ENCODE assay signal across 1 cellular context in genomic region chr20:25296094-25297093, GRCh38.
TF ChIP-seq lines count a peak whose summit lies in the region.

No MANE protein-coding gene starts in this region.

TF ChIP-seq in HepG2, 621 proteins besides CTCF, POLR2A, EP300 and RAD21 (continued from another document and continues in another):
- TF ChIP-seq ZNF407 (CRISPR knock-in tag; IDR thresholded peaks at IDR 0.05; ENCODE audit: not compliant biosample characterization) (no peak), ZNF770 (CRISPR knock-in tag; IDR thresholded peaks at IDR 0.05) (no peak), NONO (IDR thresholded peaks at IDR 0.05) (no peak), NONO (CRISPR knock-in tag; conservative IDR thresholded peaks at IDR 0.05) (peak; percentile 16; the same call in 1 of the 2 replicates), ZNF577 (CRISPR knock-in tag; IDR thresholded peaks at IDR 0.05; ENCODE audit: borderline replicate concordance, low read depth) (no peak), ZNF878 (CRISPR knock-in tag; IDR thresholded peaks at IDR 0.05) (no peak), ZNF724P (CRISPR knock-in tag; IDR thresholded peaks at IDR 0.05; ENCODE audit: borderline replicate concordance) (no peak), FOSL1 (CRISPR knock-in tag; IDR thresholded peaks at IDR 0.05; ENCODE audit: borderline replicate concordance) (no peak), DNMT1 (CRISPR knock-in tag; IDR thresholded peaks at IDR 0.05) (0 out of 2 replicates have a peak, but pooled peaks have one; percentile 29), TOPORS (CRISPR knock-in tag; IDR thresholded peaks at IDR 0.05) (no peak), ARID3A (IDR thresholded peaks at IDR 0.05; ENCODE audit: low read depth, low read length) (no peak), ZSCAN21 (CRISPR knock-in tag; IDR thresholded peaks at IDR 0.05; ENCODE audit: borderline replicate concordance) (no peak), KLF6 (CRISPR knock-in tag; IDR thresholded peaks at IDR 0.05) (no peak)
- TF ChIP-seq, protein P1, sequence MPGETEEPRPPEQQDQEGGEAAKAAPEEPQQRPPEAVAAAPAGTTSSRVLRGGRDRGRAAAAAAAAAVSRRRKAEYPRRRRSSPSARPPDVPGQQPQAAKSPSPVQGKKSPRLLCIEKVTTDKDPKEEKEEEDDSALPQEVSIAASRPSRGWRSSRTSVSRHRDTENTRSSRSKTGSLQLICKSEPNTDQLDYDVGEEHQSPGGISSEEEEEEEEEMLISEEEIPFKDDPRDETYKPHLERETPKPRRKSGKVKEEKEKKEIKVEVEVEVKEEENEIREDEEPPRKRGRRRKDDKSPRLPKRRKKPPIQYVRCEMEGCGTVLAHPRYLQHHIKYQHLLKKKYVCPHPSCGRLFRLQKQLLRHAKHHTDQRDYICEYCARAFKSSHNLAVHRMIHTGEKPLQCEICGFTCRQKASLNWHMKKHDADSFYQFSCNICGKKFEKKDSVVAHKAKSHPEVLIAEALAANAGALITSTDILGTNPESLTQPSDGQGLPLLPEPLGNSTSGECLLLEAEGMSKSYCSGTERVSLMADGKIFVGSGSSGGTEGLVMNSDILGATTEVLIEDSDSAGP (CRISPR knock-in tag; IDR thresholded peaks at IDR 0.05; ENCODE audit: borderline replicate concordance) = 0 out of 2 replicates have a peak, but pooled peaks have one; percentile 26
- TF ChIP-seq, protein P2, sequence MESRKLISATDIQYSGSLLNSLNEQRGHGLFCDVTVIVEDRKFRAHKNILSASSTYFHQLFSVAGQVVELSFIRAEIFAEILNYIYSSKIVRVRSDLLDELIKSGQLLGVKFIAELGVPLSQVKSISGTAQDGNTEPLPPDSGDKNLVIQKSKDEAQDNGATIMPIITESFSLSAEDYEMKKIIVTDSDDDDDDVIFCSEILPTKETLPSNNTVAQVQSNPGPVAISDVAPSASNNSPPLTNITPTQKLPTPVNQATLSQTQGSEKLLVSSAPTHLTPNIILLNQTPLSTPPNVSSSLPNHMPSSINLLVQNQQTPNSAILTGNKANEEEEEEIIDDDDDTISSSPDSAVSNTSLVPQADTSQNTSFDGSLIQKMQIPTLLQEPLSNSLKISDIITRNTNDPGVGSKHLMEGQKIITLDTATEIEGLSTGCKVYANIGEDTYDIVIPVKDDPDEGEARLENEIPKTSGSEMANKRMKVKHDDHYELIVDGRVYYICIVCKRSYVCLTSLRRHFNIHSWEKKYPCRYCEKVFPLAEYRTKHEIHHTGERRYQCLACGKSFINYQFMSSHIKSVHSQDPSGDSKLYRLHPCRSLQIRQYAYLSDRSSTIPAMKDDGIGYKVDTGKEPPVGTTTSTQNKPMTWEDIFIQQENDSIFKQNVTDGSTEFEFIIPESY (CRISPR knock-in tag; IDR thresholded peaks at IDR 0.05) = no peak
- TF ChIP-seq, protein P3, sequence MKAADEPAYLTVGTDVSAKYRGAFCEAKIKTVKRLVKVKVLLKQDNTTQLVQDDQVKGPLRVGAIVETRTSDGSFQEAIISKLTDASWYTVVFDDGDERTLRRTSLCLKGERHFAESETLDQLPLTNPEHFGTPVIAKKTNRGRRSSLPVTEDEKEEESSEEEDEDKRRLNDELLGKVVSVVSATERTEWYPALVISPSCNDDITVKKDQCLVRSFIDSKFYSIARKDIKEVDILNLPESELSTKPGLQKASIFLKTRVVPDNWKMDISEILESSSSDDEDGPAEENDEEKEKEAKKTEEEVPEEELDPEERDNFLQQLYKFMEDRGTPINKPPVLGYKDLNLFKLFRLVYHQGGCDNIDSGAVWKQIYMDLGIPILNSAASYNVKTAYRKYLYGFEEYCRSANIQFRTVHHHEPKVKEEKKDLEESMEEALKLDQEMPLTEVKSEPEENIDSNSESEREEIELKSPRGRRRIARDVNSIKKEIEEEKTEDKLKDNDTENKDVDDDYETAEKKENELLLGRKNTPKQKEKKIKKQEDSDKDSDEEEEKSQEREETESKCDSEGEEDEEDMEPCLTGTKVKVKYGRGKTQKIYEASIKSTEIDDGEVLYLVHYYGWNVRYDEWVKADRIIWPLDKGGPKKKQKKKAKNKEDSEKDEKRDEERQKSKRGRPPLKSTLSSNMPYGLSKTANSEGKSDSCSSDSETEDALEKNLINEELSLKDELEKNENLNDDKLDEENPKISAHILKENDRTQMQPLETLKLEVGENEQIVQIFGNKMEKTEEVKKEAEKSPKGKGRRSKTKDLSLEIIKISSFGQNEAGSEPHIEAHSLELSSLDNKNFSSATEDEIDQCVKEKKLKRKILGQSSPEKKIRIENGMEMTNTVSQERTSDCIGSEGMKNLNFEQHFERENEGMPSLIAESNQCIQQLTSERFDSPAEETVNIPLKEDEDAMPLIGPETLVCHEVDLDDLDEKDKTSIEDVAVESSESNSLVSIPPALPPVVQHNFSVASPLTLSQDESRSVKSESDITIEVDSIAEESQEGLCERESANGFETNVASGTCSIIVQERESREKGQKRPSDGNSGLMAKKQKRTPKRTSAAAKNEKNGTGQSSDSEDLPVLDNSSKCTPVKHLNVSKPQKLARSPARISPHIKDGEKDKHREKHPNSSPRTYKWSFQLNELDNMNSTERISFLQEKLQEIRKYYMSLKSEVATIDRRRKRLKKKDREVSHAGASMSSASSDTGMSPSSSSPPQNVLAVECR (CRISPR knock-in tag; IDR thresholded peaks at IDR 0.05; ENCODE audit: borderline replicate concordance) = no peak
- TF ChIP-seq, protein P4, sequence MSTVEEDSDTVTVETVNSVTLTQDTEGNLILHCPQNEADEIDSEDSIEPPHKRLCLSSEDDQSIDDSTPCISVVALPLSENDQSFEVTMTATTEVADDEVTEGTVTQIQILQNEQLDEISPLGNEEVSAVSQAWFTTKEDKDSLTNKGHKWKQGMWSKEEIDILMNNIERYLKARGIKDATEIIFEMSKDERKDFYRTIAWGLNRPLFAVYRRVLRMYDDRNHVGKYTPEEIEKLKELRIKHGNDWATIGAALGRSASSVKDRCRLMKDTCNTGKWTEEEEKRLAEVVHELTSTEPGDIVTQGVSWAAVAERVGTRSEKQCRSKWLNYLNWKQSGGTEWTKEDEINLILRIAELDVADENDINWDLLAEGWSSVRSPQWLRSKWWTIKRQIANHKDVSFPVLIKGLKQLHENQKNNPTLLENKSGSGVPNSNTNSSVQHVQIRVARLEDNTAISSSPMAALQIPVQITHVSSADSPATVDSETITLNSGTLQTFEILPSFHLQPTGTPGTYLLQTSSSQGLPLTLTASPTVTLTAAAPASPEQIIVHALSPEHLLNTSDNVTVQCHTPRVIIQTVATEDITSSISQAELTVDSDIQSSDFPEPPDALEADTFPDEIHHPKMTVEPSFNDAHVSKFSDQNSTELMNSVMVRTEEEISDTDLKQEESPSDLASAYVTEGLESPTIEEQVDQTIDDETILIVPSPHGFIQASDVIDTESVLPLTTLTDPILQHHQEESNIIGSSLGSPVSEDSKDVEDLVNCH (CRISPR knock-in tag; IDR thresholded peaks at IDR 0.05) = no peak
- TF ChIP-seq, protein P5, sequence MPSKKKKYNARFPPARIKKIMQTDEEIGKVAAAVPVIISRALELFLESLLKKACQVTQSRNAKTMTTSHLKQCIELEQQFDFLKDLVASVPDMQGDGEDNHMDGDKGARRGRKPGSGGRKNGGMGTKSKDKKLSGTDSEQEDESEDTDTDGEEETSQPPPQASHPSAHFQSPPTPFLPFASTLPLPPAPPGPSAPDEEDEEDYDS (CRISPR knock-in tag; IDR thresholded peaks at IDR 0.05) = no peak
- TF ChIP-seq, protein P6, sequence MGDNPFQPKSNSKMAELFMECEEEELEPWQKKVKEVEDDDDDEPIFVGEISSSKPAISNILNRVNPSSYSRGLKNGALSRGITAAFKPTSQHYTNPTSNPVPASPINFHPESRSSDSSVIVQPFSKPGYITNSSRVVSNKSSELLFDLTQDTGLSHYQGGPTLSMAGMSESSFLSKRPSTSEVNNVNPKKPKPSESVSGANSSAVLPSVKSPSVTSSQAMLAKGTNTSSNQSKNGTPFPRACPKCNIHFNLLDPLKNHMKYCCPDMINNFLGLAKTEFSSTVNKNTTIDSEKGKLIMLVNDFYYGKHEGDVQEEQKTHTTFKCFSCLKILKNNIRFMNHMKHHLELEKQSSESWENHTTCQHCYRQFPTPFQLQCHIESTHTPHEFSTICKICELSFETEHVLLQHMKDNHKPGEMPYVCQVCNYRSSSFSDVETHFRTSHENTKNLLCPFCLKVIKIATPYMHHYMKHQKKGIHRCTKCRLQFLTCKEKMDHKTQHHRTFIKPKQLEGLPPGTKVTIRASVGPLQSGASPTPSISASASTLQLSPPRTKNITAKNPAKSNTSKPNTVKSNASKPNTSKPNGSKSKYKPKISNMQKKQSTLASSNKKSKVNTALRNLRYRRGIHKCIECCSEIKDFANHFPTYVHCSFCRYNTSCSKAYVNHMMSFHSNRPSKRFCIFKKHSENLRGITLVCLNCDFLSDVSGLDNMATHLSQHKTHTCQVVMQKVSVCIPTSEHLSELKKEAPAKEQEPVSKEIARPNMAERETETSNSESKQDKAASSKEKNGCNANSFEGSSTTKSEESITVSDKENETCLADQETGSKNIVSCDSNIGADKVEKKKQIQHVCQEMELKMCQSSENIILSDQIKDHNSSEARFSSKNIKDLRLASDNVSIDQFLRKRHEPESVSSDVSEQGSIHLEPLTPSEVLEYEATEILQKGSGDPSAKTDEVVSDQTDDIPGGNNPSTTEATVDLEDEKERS (CRISPR knock-in tag; IDR thresholded peaks at IDR 0.05) = no peak
